33 cellular contexts compared by ENCODE assay signal in the genomic region with DNA sequence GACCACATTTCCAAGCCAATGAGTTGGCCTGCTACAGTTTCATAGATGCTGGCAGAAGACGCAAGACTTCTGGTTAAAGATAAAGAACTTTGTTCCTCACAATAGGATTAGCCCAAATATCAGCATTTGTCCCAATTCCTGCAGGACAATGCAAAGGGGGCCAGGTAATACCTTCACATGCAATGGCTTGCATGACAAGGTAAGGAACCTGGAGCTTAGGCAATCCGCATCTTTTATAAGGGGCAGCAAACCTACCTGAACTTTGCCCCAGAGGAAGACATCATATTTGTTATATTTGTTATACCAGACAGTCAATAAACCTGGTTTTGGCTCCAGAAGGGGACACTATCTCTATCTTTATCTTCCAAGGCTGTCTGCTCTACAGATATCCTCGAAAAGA. TPM values are rescaled to one million over a fixed set of nuclear protein-coding genes. Genes with fewer than 3 reads are reported as not detected.
"Had no signal": no experiment of that assay in that cellular context is flagged by ENCODE, and none has a peak within 500 bp of the region (broad histone marks: within the 10 kb centered on the region; RNA-seq: fewer than 3 reads in every experiment).

No MANE protein-coding gene starts in this region.

- H3K9me3 ChIP-seq: ascending aorta, breast epithelium, esophagus muscularis mucosa, gastrocnemius medialis had no signal

- H3K27ac ChIP-seq: ascending aorta, breast epithelium, cardiac muscle cell, coronary artery, dorsolateral prefrontal cortex, esophagus muscularis mucosa, foreskin keratinocyte, gastrocnemius medialis, WERI-Rb-1 had no signal

- H3K4me3 Mint-ChIP-seq: activated B cell treated with CpG ODN at 0.5 μM for 24 hours; activated CD8-positive, alpha-beta T cell treated with anti-CD3 and anti-CD28 coated beads for 36 hours; activated naive CD4-positive, alpha-beta T cell treated with anti-CD3 and anti-CD28 coated beads, Interleukin-2, amount 10 ng/mL, durations not matched to agents 7 days and 5 days; activated naive CD8-positive, alpha-beta T cell treated with anti-CD3 and anti-CD28 coated beads, Interleukin-2, amount 10 ng/mL, durations not matched to agents 7 days and 5 days; activated T-cell treated with anti-CD3 and anti-CD28 coated beads, Interleukin-2, amount 50 U/mL, for 4 hours; activated T-helper 17 cell treated with anti-CD3 and anti-CD28 coated beads, Interleukin-2, amount 50 U/mL, for 72 hours; brain; central memory CD8-positive, alpha-beta T cell; dendritic cell treated with granulocyte-macrophage colony-stimulating factor and Interleukin-4, amounts not matched to agents 40 ng/mL and 50 ng/mL, for 4 days; T-helper 17 cell; T-helper 2 cell treated with Interferon-gamma antibody and Interleukin-4, amounts not matched to agents 5 μg/mL and 100 μg/mL, for 36 hours had no signal

- H3K9me3 Mint-ChIP-seq: activated B cell treated with CpG ODN at 0.5 μM for 24 hours; activated CD8-positive, alpha-beta T cell treated with anti-CD3 and anti-CD28 coated beads for 36 hours; activated naive CD4-positive, alpha-beta T cell treated with anti-CD3 and anti-CD28 coated beads, Interleukin-2, amount 10 ng/mL, durations not matched to agents 7 days and 5 days; activated naive CD4-positive, alpha-beta T cell treated with anti-CD3 and anti-CD28 coated beads, Interleukin-2, amount 50 U/mL, for 72 hours; activated naive CD8-positive, alpha-beta T cell treated with anti-CD3 and anti-CD28 coated beads, Interleukin-2, amount 10 ng/mL, durations not matched to agents 7 days and 5 days; activated T-cell treated with anti-CD3 and anti-CD28 coated beads, Interleukin-2, amount 50 U/mL, for 4 hours; activated T-helper 17 cell treated with anti-CD3 and anti-CD28 coated beads, Interleukin-2, amount 50 U/mL, for 72 hours; brain; central memory CD8-positive, alpha-beta T cell; dendritic cell treated with granulocyte-macrophage colony-stimulating factor and Interleukin-4, amounts not matched to agents 40 ng/mL and 50 ng/mL, for 4 days; T-helper 2 cell treated with Interferon-gamma antibody and Interleukin-4, amounts not matched to agents 5 μg/mL and 100 μg/mL, for 36 hours had no signal

- H3K27me3 Mint-ChIP-seq: activated B cell treated with CpG ODN at 0.5 μM for 24 hours; activated T-helper 17 cell treated with anti-CD3 and anti-CD28 coated beads, Interleukin-2, amount 50 U/mL, for 72 hours; dendritic cell treated with granulocyte-macrophage colony-stimulating factor and Interleukin-4, amounts not matched to agents 40 ng/mL and 50 ng/mL, for 4 days had no signal

- H3K4me1 Mint-ChIP-seq: activated B cell treated with CpG ODN at 0.5 μM for 24 hours; activated T-helper 17 cell treated with anti-CD3 and anti-CD28 coated beads, Interleukin-2, amount 50 U/mL, for 72 hours; central memory CD8-positive, alpha-beta T cell; T-helper 17 cell had no signal

- DNase-seq: activated B cell treated with CpG ODN at 0.5 μM for 24 hours; activated CD4-positive, alpha-beta T cell treated with anti-CD3 and anti-CD28 coated beads for 48 hours; activated CD4-positive, alpha-beta T cell treated with anti-CD3 and anti-CD28 coated beads, Interleukin-2, amount 50 U/mL, for 1 hour; activated CD4-positive, alpha-beta T cell treated with anti-CD3 and anti-CD28 coated beads, Interleukin-2, amount 50 U/mL, for 48 hours; activated CD8-positive, alpha-beta memory T cell treated with anti-CD3 and anti-CD28 coated beads for 24 hours; activated CD8-positive, alpha-beta T cell treated with anti-CD3 and anti-CD28 coated beads for 36 hours; activated gamma-delta T cell; activated naive CD4-positive, alpha-beta T cell; activated naive CD4-positive, alpha-beta T cell treated with anti-CD3 and anti-CD28 coated beads, Interleukin-2, amount 10 ng/mL, durations not matched to agents 7 days and 5 days; activated naive CD8-positive, alpha-beta T cell treated with anti-CD3 and anti-CD28 coated beads, Interleukin-2, amount 10 ng/mL, durations not matched to agents 7 days and 5 days; activated T-cell treated with anti-CD3 and anti-CD28 coated beads, Interleukin-2, amount 50 U/mL, for 4 hours; dorsolateral prefrontal cortex; effector memory CD4-positive, alpha-beta T cell; erythroblast; foreskin keratinocyte; gastrocnemius medialis; glutamatergic neuron; T-helper 1 cell; T-helper 17 cell; T1000; WERI-Rb-1 had no signal

- H3K4me3 ChIP-seq: ascending aorta, breast epithelium, cardiac muscle cell, coronary artery, dorsolateral prefrontal cortex, esophagus muscularis mucosa, gastrocnemius medialis had no signal

- H3K27ac Mint-ChIP-seq: activated B cell treated with CpG ODN at 0.5 μM for 24 hours; activated CD8-positive, alpha-beta T cell treated with anti-CD3 and anti-CD28 coated beads for 36 hours; activated naive CD4-positive, alpha-beta T cell treated with anti-CD3 and anti-CD28 coated beads, Interleukin-2, amount 10 ng/mL, durations not matched to agents 7 days and 5 days; activated naive CD4-positive, alpha-beta T cell treated with anti-CD3 and anti-CD28 coated beads, Interleukin-2, amount 50 U/mL, for 72 hours; activated naive CD8-positive, alpha-beta T cell treated with anti-CD3 and anti-CD28 coated beads, Interleukin-2, amount 10 ng/mL, durations not matched to agents 7 days and 5 days; activated T-helper 17 cell treated with anti-CD3 and anti-CD28 coated beads, Interleukin-2, amount 50 U/mL, for 72 hours; brain; dendritic cell treated with granulocyte-macrophage colony-stimulating factor and Interleukin-4, amounts not matched to agents 40 ng/mL and 50 ng/mL, for 4 days; T-helper 17 cell; T-helper 2 cell treated with Interferon-gamma antibody and Interleukin-4, amounts not matched to agents 5 μg/mL and 100 μg/mL, for 36 hours had no signal

- H3K27me3 ChIP-seq: ascending aorta, breast epithelium, cardiac muscle cell, dorsolateral prefrontal cortex, esophagus muscularis mucosa, foreskin keratinocyte, gastrocnemius medialis had no signal

- H3K4me1 ChIP-seq: ascending aorta, breast epithelium, esophagus muscularis mucosa, foreskin keratinocyte had no signal

- ATAC-seq: activated CD4-positive, CD25-positive, alpha-beta regulatory T cell treated with anti-CD3 and anti-CD28 coated beads, Interleukin-2, amount 50 U/mL, for 24 hours; activated CD8-positive, alpha-beta T cell treated with anti-CD3 and anti-CD28 coated beads for 36 hours; activated naive CD4-positive, alpha-beta T cell treated with anti-CD3 and anti-CD28 coated beads, Interleukin-2, amount 50 U/mL, for 72 hours; activated T-cell treated with anti-CD3 and anti-CD28 coated beads, Interleukin-2, amount 50 U/mL, for 4 hours; activated T-helper 17 cell treated with anti-CD3 and anti-CD28 coated beads, Interleukin-2, amount 50 U/mL, for 72 hours; foreskin keratinocyte; gastrocnemius medialis; T-helper 17 cell had no signal

- H3K36me3 ChIP-seq: ascending aorta, breast epithelium, cardiac muscle cell, esophagus muscularis mucosa, gastrocnemius medialis, WERI-Rb-1 had no signal

RNA-seq across cellular contexts. Expression of a gene that starts 5.3 kb away (rescaled TPM):
- polyA plus RNA-seq: cardiac muscle cell, foreskin keratinocyte had no signal
